Comparison of ENCODE assay signal across 14 cellular contexts in genomic region chr5:14415516-14416074, GRCh38.
DNase-seq lines count a peak whose midpoint lies in the region; ATAC-seq, FAIRE-seq and TF ChIP-seq lines count a peak whose summit lies in the region.
"Had no signal": no experiment of that assay in that cellular context is flagged by ENCODE, and none has a peak within 500 bp of the region (broad histone marks: within the 10 kb centered on the region; RNA-seq: fewer than 3 reads in every experiment).

No MANE protein-coding gene starts in this region.

- peak overlapping the region; percentile 93 for H3K27ac Mint-ChIP-seq in activated T-cell treated with anti-CD3 and anti-CD28 coated beads, Interleukin-2, amount 50 U/mL, for 24 hours
- H3K27ac Mint-ChIP-seq in brain, result peak overlapping the region; percentile 22 to 88 (median 74)

- no peak overlapping the region for H3K9ac ChIP-seq in smooth muscle cell (ENCODE audit: low read depth)
- no peak overlapping the region for H3K9ac ChIP-seq in HepG2 (ENCODE audit: insufficient read depth, low read depth, low read length)

- peak; percentile 51 for DNase-seq in activated T-cell treated with anti-CD3 and anti-CD28 coated beads, Interleukin-2, amount 50 U/mL, for 24 hours
- no peak for DNase-seq in activated T-cell treated with anti-CD3 and anti-CD28 coated beads, Interleukin-2, amount 50 U/mL, for 1 hour
- no peak for DNase-seq in smooth muscle cell (lab: John Stamatoyannopoulos, UW; ENCODE audit: unreplicated experiment)
- DNase-seq in HepG2 (ENCODE audit: low spot score), result no peak
- DNase-seq in left lobe of liver (ENCODE audit: low spot score), result no peak
- DNase-seq: adrenal gland, erythroblast, occipital lobe, thyroid gland had no signal

- WGBS in smooth muscle cell (ENCODE audit: low lambda C conversion rate), result 86% methylated on average over 6 of the region's 6 CpGs
- WGBS in HepG2 (ENCODE audit: low lambda C conversion rate), result 98% methylated on average over 6 of the region's 6 CpGs

- peaks cover 34% of the 10 kb centered on the region for H3F3A ChIP-seq in smooth muscle cell (ENCODE audit: low read depth)

- H3K4me1 Mint-ChIP-seq in activated T-cell treated with anti-CD3 and anti-CD28 coated beads, Interleukin-2, amount 50 U/mL, for 24 hours (ENCODE audit: low read depth), result peaks cover 63% of the 10 kb centered on the region
- peaks cover 58% of the 10 kb centered on the region for H3K4me1 Mint-ChIP-seq in brain

- intact Hi-C loops in HepG2 (cut with micrococcal nuclease; ENCODE audit: unreplicated experiment), result no loop called here

- peak overlapping the region; percentile 62 for H3K4me3 Mint-ChIP-seq in activated T-cell treated with anti-CD3 and anti-CD28 coated beads, Interleukin-2, amount 50 U/mL, for 24 hours
- peak overlapping the region in 1 of 5 experiments; percentile 37 for H3K4me3 Mint-ChIP-seq in brain

- peak overlapping the region; percentile 79 for H3K27ac ChIP-seq in smooth muscle cell (ENCODE audit: low read depth)
- no peak overlapping the region for H3K27ac ChIP-seq in HepG2 (ENCODE audit: extremely low read length, insufficient read depth, low read length)
- H3K27ac ChIP-seq: thyroid gland had no signal

- FAIRE-seq in HepG2 (lab: Jason Lieb, UNC), result no peak
- FAIRE-seq: islet of Langerhans, TTC549 had no signal

- H2AFZ ChIP-seq in smooth muscle cell (ENCODE audit: low read depth) (no peak overlapping the region), HepG2 (ENCODE audit: low read length) (no peak overlapping the region)

- TF ChIP-seq EP300 in HepG2 (IDR thresholded peaks at IDR 0.05; ENCODE audit: low read depth in 2 of 2, low read length in 2 of 2) (no peak), HepG2 (CRISPR knock-in tag; IDR thresholded peaks at IDR 0.05; ENCODE audit: borderline replicate concordance) (no peak)

- no peaks in the 10 kb centered on the region for H3K9me3 ChIP-seq in smooth muscle cell (replicated peaks; ENCODE audit: low read depth)
- no peaks in the 10 kb centered on the region for H3K9me3 ChIP-seq in HepG2 (ENCODE audit: low read length)
- H3K9me3 ChIP-seq: adrenal gland, thyroid gland had no signal

- H3K9me3 Mint-ChIP-seq in activated T-cell treated with anti-CD3 and anti-CD28 coated beads, Interleukin-2, amount 50 U/mL, for 24 hours, result no peaks in the 10 kb centered on the region
- no peaks in the 10 kb centered on the region for H3K9me3 Mint-ChIP-seq in brain

- H3K36me3 Mint-ChIP-seq in activated T-cell treated with anti-CD3 and anti-CD28 coated beads, Interleukin-2, amount 50 U/mL, for 24 hours (ENCODE audit: low read depth), result no peaks in the 10 kb centered on the region
- peaks cover 95% of the 10 kb centered on the region for H3K36me3 Mint-ChIP-seq in brain

- no peak for TF ChIP-seq CTCF in brain (conservative IDR thresholded peaks at IDR 0.05)
- no peak for TF ChIP-seq CTCF in smooth muscle cell (IDR thresholded peaks at IDR 0.05; ENCODE audit: borderline replicate concordance, insufficient read depth, poor library complexity, severe bottlenecking)
- TF ChIP-seq CTCF in HepG2 (CRISPR knock-in tag; IDR thresholded peaks at IDR 0.05), result no peak

- no peak for TF ChIP-seq RAD21 in HepG2 (CRISPR knock-in tag; IDR thresholded peaks at IDR 0.05)

- POLR2A ChIA-PET in HepG2 (lab: Yijun Ruan, JAX), result no interaction called here

- TF ChIP-seq POLR2A in HepG2 (IDR thresholded peaks at IDR 0.05; ENCODE audit: insufficient read depth in 1 of 2, low read depth in 2 of 2, low read length in 2 of 2), result no peak

- H3K27me3 ChIP-seq in smooth muscle cell (ENCODE audit: low read depth) (no peaks in the 10 kb centered on the region), HepG2 (ENCODE audit: control insufficient read depth in 1 of 2, insufficient read depth in 2 of 2, low read length in 2 of 2) (no peaks in the 10 kb centered on the region)
- H3K27me3 ChIP-seq: adrenal gland, thyroid gland had no signal

- no peak overlapping the region for H3K4me3 ChIP-seq in smooth muscle cell
- no peak overlapping the region for H3K4me3 ChIP-seq in HepG2 (replicated peaks in 1 of 3; ENCODE audit: insufficient read depth in 1 of 3, low read depth in 2 of 3, low read length in 3 of 3)
- H3K4me3 ChIP-seq: adrenal gland, thyroid gland had no signal

- H3K4me2 ChIP-seq in smooth muscle cell, result no peak overlapping the region
- no peak overlapping the region for H3K4me2 ChIP-seq in HepG2 (ENCODE audit: low read depth, low read length)

- CTCF ChIA-PET in HepG2 (lab: Yijun Ruan, JAX; ENCODE audit: low intra/inter-chr PET ratio, low total read pairs), result no interaction called here

- peaks cover 4% of the 10 kb centered on the region for H3K27me3 Mint-ChIP-seq in activated T-cell treated with anti-CD3 and anti-CD28 coated beads, Interleukin-2, amount 50 U/mL, for 24 hours
- H3K27me3 Mint-ChIP-seq in brain, result no peaks in the 10 kb centered on the region

- H4K20me1 ChIP-seq in smooth muscle cell (ENCODE audit: low read depth), result peaks cover 66% of the 10 kb centered on the region
- H4K20me1 ChIP-seq in HepG2 (ENCODE audit: insufficient read depth, low read length), result no peaks in the 10 kb centered on the region

- H3K79me2 ChIP-seq in smooth muscle cell (ENCODE audit: low read depth), result no peaks in the 10 kb centered on the region
- H3K79me2 ChIP-seq in HepG2 (ENCODE audit: insufficient read depth, low read length), result no peaks in the 10 kb centered on the region

- BruUV-seq in HepG2 (replicated peaks; lab: Mats Ljungman, UMichigan), result no TSS peak

- H3K4me1 ChIP-seq in smooth muscle cell (ENCODE audit: low read depth) (peaks cover 28% of the 10 kb centered on the region), HepG2 (ENCODE audit: insufficient read depth, low read length) (no peaks in the 10 kb centered on the region)
- H3K4me1 ChIP-seq: thyroid gland had no signal

- in situ Hi-C loops in HepG2 (cut with HindIII; ENCODE audit: extremely low pct_ligation_motif_present, low pct_unique_long_range_greater_than_20kb), result no loop called here

- ATAC-seq in HG03521 (IDR thresholded peaks at IDR 0.05; ENCODE audit: unreplicated experiment) (peak; percentile 14), HepG2 (no peak), HG02852 (IDR thresholded peaks at IDR 0.05; ENCODE audit: unreplicated experiment) (no peak), left lobe of liver (no peak)

- peaks cover 12% of the 10 kb centered on the region for H3K36me3 ChIP-seq in smooth muscle cell (ENCODE audit: low read depth)
- peaks cover 23 to 72% of the 10 kb centered on the region in 2 experiments; a peak in 4 of 5 replicates for H3K36me3 ChIP-seq in HepG2 (replicated peaks in 1 of 2; ENCODE audit: control insufficient read depth in 1 of 2, insufficient read depth in 2 of 2, low read length in 2 of 2)

TF ChIP-seq in HepG2, 621 proteins besides CTCF, POLR2A, EP300 and RAD21 (continues in another document):
- no peak for TF ChIP-seq ZNF639 (CRISPR knock-in tag; conservative IDR thresholded peaks at IDR 0.05)
- TF ChIP-seq BRCA1 (CRISPR knock-in tag; IDR thresholded peaks at IDR 0.05), result no peak
- no peak for TF ChIP-seq ZNF512B (CRISPR knock-in tag; IDR thresholded peaks at IDR 0.05; ENCODE audit: borderline replicate concordance)
- no peak for TF ChIP-seq ZNF12 (CRISPR knock-in tag; IDR thresholded peaks at IDR 0.05)
- no peak for TF ChIP-seq PAWR (CRISPR knock-in tag; IDR thresholded peaks at IDR 0.05; ENCODE audit: borderline replicate concordance)
- no peak for TF ChIP-seq ZNF143 (CRISPR knock-in tag; IDR thresholded peaks at IDR 0.05)
- no peak for TF ChIP-seq TIGD3 (CRISPR knock-in tag; IDR thresholded peaks at IDR 0.05; ENCODE audit: borderline replicate concordance)
- no peak for TF ChIP-seq ZNF253 (CRISPR knock-in tag; IDR thresholded peaks at IDR 0.05; ENCODE audit: borderline replicate concordance)
- TF ChIP-seq NFYC (CRISPR knock-in tag; IDR thresholded peaks at IDR 0.05), result no peak
- TF ChIP-seq FOXJ3 (CRISPR knock-in tag; IDR thresholded peaks at IDR 0.05; ENCODE audit: borderline replicate concordance), result no peak
